12 cellular contexts compared by ENCODE assay signal in the genomic region with DNA sequence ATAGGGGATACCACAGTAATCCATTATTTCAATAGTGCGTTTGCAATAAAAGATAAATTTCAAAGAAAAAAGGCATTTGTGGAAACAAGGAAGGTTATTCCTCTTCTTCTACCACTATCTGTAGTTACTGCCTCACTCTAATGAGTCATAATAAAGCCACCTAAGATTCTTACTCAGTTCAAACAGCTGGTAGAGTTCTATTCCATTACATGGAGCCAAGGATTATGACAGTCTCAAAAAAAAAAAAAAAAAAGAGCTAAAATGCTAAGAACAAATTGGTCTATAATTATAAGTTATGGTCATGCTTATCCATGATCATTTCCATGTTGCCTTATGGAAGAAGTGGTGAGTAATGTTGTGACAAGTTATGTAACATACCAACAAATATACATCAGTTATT.
"Had no signal": no experiment of that assay in that cellular context is flagged by ENCODE, and none has a peak within 500 bp of the region (broad histone marks: within the 10 kb centered on the region; RNA-seq: fewer than 3 reads in every experiment).

No MANE protein-coding gene starts in this region.

- H3K27ac ChIP-seq: coronary artery, heart right ventricle, neural progenitor cell, ovary, upper lobe of left lung had no signal

- H3K4me3 ChIP-seq: coronary artery, heart right ventricle, neural progenitor cell, ovary, upper lobe of left lung had no signal

- H3K27me3 ChIP-seq: heart right ventricle, neural progenitor cell, ovary, upper lobe of left lung had no signal

- H3K4me2 ChIP-seq: neural progenitor cell had no signal

- H2AFZ ChIP-seq: neural progenitor cell had no signal

- H3K4me1 ChIP-seq: upper lobe of left lung had no signal

- H3K36me3 ChIP-seq: heart right ventricle, neural progenitor cell, ovary, upper lobe of left lung had no signal

- H3K9me3 ChIP-seq: ovary, upper lobe of left lung had no signal

- H3K9ac ChIP-seq: neural progenitor cell had no signal

- DNase-seq: activated CD4-positive, alpha-beta T cell treated with anti-CD3 and anti-CD28 coated beads for 48 hours; activated naive CD4-positive, alpha-beta T cell; central memory CD4-positive, alpha-beta T cell; endodermal cell; heart right ventricle; kidney; ovary; stimulated activated CD4-positive, alpha-beta T cell treated with anti-CD3 and anti-CD28 coated beads, Interleukin-4, amount 100 ng/mL, for 1 hour; T-helper 1 cell; upper lobe of left lung had no signal
